In genomic region chrX:13741695-13742094, GRCh38 we compare ENCODE assay signal across 17 cellular contexts. TPM values are rescaled to one million over a fixed set of nuclear protein-coding genes. Genes with fewer than 3 reads are reported as not detected.
A peak's percentile ranks its signal among the peaks of the same experiment; 100 is the strongest.
DNase-seq lines count a peak whose midpoint lies in the region; ATAC-seq, FAIRE-seq and TF ChIP-seq lines count a peak whose summit lies in the region.
"Had no signal": no experiment of that assay in that cellular context is flagged by ENCODE, and none has a peak within 500 bp of the region (broad histone marks: within the 10 kb centered on the region; RNA-seq: fewer than 3 reads in every experiment).

No MANE protein-coding gene starts in this region.

- H3K36me3 Mint-ChIP-seq in T-helper 1 cell treated with Interleukin-12 subunit alpha and Interleukin-12 subunit beta and Interleukin-4 antibody, amounts not matched to agents 30 μg/mL and 1 μg/mL, for 36 hours (ENCODE audit: low read depth), result peaks cover 14% of the 10 kb centered on the region
- H3K36me3 Mint-ChIP-seq in activated B cell treated with CpG ODN at 0.5 μM for 24 hours (ENCODE audit: low read depth), result peaks cover 33% of the 10 kb centered on the region
- peaks cover 0 to 23% (median 5%) of the 10 kb centered on the region in 5 donors for H3K36me3 Mint-ChIP-seq in naive thymus-derived CD4-positive, alpha-beta T cell

- H3K27ac Mint-ChIP-seq in T-helper 1 cell treated with Interleukin-12 subunit alpha and Interleukin-12 subunit beta and Interleukin-4 antibody, amounts not matched to agents 30 μg/mL and 1 μg/mL, for 36 hours, result peak overlapping the region; percentile 27
- H3K27ac Mint-ChIP-seq in activated B cell treated with CpG ODN at 0.5 μM for 24 hours, result peak overlapping the region; percentile 94
- H3K27ac Mint-ChIP-seq in naive thymus-derived CD4-positive, alpha-beta T cell, result peak overlapping the region; percentile 24 to 91 (median 76)

- H3K27ac ChIP-seq in naive thymus-derived CD4-positive, alpha-beta T cell (ENCODE audit: low read depth, low read length), result peak overlapping the region; percentile 48
- H3K27ac ChIP-seq in ascending aorta (no peak overlapping the region), transverse colon (no peak overlapping the region), esophagus muscularis mucosa (replicated peaks in 1 of 4) (no peak overlapping the region)
- H3K27ac ChIP-seq: suprapubic skin had no signal

- POLR2A ChIA-PET in activated B cell treated with CpG ODN at 0.5 μM for 24 hours (lab: Charles Lee), result no interaction called here
- POLR2A ChIA-PET in naive thymus-derived CD4-positive, alpha-beta T cell (lab: Charles Lee), result interaction anchor here (0.7 to 0.8 kb wide), 2 partner anchors 29 to 86 kb away, joined by 4 to 5 read pairs; no protein-coding TSS in a partner anchor

- TF ChIP-seq EP300 in transverse colon (IDR thresholded peaks at IDR 0.05; ENCODE audit: low read depth) (no peak), esophagus muscularis mucosa (IDR thresholded peaks at IDR 0.05) (no peak)

- in situ Hi-C loops in transverse colon (cut with MboI; ENCODE audit: low pct_ligation_motif_present in 1 of 4, low pct_unique_long_range_greater_than_20kb in 1 of 4, low sequenced_read_pairs in 3 of 4), result loop anchor here in 2 of 4 donors (5.0 to 25.0 kb wide), 2 partner anchors 79 to 296 kb away; partner anchors contain the start of gene GEMIN8 (in 1 of the 2)

- H3K9me3 ChIP-seq in naive thymus-derived CD4-positive, alpha-beta T cell (ENCODE audit: control insufficient read depth in 2 of 3, low read length in 3 of 3), result no peaks in the 10 kb centered on the region
- H3K9me3 ChIP-seq in ascending aorta, result no peaks in the 10 kb centered on the region
- H3K9me3 ChIP-seq in transverse colon, result no peaks in the 10 kb centered on the region
- no peaks in the 10 kb centered on the region for H3K9me3 ChIP-seq in esophagus muscularis mucosa
- H3K9me3 ChIP-seq: Peyer's patch, suprapubic skin had no signal

- H3K4me1 Mint-ChIP-seq in T-helper 1 cell treated with Interleukin-12 subunit alpha and Interleukin-12 subunit beta and Interleukin-4 antibody, amounts not matched to agents 30 μg/mL and 1 μg/mL, for 36 hours (ENCODE audit: low read depth), result peaks cover 20% of the 10 kb centered on the region
- H3K4me1 Mint-ChIP-seq in activated B cell treated with CpG ODN at 0.5 μM for 24 hours, result peaks cover 38% of the 10 kb centered on the region
- peaks cover 0 to 34% (median 27%) of the 10 kb centered on the region in 7 donors for H3K4me1 Mint-ChIP-seq in naive thymus-derived CD4-positive, alpha-beta T cell

- no peaks in the 10 kb centered on the region for H3K27me3 Mint-ChIP-seq in T-helper 1 cell treated with Interleukin-12 subunit alpha and Interleukin-12 subunit beta and Interleukin-4 antibody, amounts not matched to agents 30 μg/mL and 1 μg/mL, for 36 hours (ENCODE audit: low read depth)
- H3K27me3 Mint-ChIP-seq in activated B cell treated with CpG ODN at 0.5 μM for 24 hours, result no peaks in the 10 kb centered on the region
- H3K27me3 Mint-ChIP-seq in naive thymus-derived CD4-positive, alpha-beta T cell, result no peaks in the 10 kb centered on the region

- H3K4me3 Mint-ChIP-seq in T-helper 1 cell treated with Interleukin-12 subunit alpha and Interleukin-12 subunit beta and Interleukin-4 antibody, amounts not matched to agents 30 μg/mL and 1 μg/mL, for 36 hours, result peak overlapping the region; percentile 14
- peak overlapping the region; percentile 82 for H3K4me3 Mint-ChIP-seq in activated B cell treated with CpG ODN at 0.5 μM for 24 hours
- peak overlapping the region in 5 of 10 donors; percentile 5 to 53 (median 39) for H3K4me3 Mint-ChIP-seq in naive thymus-derived CD4-positive, alpha-beta T cell

- TF ChIP-seq POLR2A in transverse colon (IDR thresholded peaks at IDR 0.05) (no peak), esophagus muscularis mucosa (IDR thresholded peaks at IDR 0.05; ENCODE audit: low read depth) (no peak)

- DNase-seq in T-helper 1 cell (no peak), GM18507 (ENCODE audit: extremely low spot score, insufficient read length, low read depth) (no peak), activated B cell treated with CpG ODN at 0.5 μM for 24 hours (no peak), ascending aorta (ENCODE audit: low spot score in 2 of 2) (no peak), transverse colon (no peak), esophagus muscularis mucosa (ENCODE audit: extremely low spot score) (no peak)
- DNase-seq in naive thymus-derived CD4-positive, alpha-beta T cell, result no peak
- DNase-seq: 8988T; activated CD4-positive, alpha-beta T cell treated with anti-CD3 and anti-CD28 coated beads, Interleukin-2, amount 50 U/mL, for 1 hour; activated gamma-delta T cell; left ventricle myocardium superior; NCI-H2029 treated with DMSO at 0.1 percent for 48 hours; NCI-H524; Peyer's patch had no signal

- H3K4me3 ChIP-seq in naive thymus-derived CD4-positive, alpha-beta T cell (ENCODE audit: low read length), result no peak overlapping the region
- H3K4me3 ChIP-seq in ascending aorta, result no peak overlapping the region
- H3K4me3 ChIP-seq in transverse colon, result no peak overlapping the region
- H3K4me3 ChIP-seq in esophagus muscularis mucosa, result no peak overlapping the region
- H3K4me3 ChIP-seq: Peyer's patch, suprapubic skin had no signal

- FAIRE-seq in GM18507 (lab: Jason Lieb, UNC), result peak; percentile 76
- FAIRE-seq: G401.6 had no signal

- H3K4me1 ChIP-seq in naive thymus-derived CD4-positive, alpha-beta T cell (ENCODE audit: control insufficient read depth in 2 of 2, insufficient read depth in 2 of 2, low read length in 2 of 2), result peaks cover 0 to 27% of the 10 kb centered on the region in 2 donors
- H3K4me1 ChIP-seq in ascending aorta (no peaks in the 10 kb centered on the region), transverse colon (peaks cover 0 to 4% (median 0%) of the 10 kb centered on the region in 4 donors), esophagus muscularis mucosa (peaks cover 0 to 9% (median 1%) of the 10 kb centered on the region in 4 donors)
- H3K4me1 ChIP-seq: Peyer's patch, suprapubic skin had no signal

- CTCF ChIA-PET in activated B cell treated with CpG ODN at 0.5 μM for 24 hours (lab: Charles Lee), result no interaction called here
- CTCF ChIA-PET in naive thymus-derived CD4-positive, alpha-beta T cell (lab: Charles Lee), result interaction anchor here (1.1 kb wide), 1 partner anchor 83 kb away, joined by 4 read pairs; no protein-coding TSS in a partner anchor

- 62 to 79% methylated on average over 2 to 6 of the region's 6 CpGs for WGBS in transverse colon (ENCODE audit: low coverage in 1 of 2), 2 donors
- 81% methylated on average over 6 of the region's 6 CpGs for WGBS in esophagus muscularis mucosa

- TF ChIP-seq CTCF in activated B cell treated with CpG ODN at 0.5 μM for 24 hours (IDR thresholded peaks at IDR 0.05) (no peak), ascending aorta (IDR thresholded peaks at IDR 0.05) (no peak), transverse colon (IDR thresholded peaks at IDR 0.05) (no peak), esophagus muscularis mucosa (IDR thresholded peaks at IDR 0.05) (no peak)

- ATAC-seq in activated B cell treated with CpG ODN at 0.5 μM for 24 hours (ENCODE audit: low read depth), result no peak
- ATAC-seq in naive thymus-derived CD4-positive, alpha-beta T cell, result no peak
- ATAC-seq: left ventricle myocardium superior had no signal

- peaks cover 4 to 19% (median 13%) of the 10 kb centered on the region in 3 experiments for H3K36me3 ChIP-seq in naive thymus-derived CD4-positive, alpha-beta T cell (ENCODE audit: control insufficient read depth in 2 of 3, insufficient read depth in 3 of 3, low read length in 3 of 3)
- H3K36me3 ChIP-seq in ascending aorta (peaks cover 8 to 35% of the 10 kb centered on the region in 2 donors), transverse colon (no peaks in the 10 kb centered on the region), esophagus muscularis mucosa (peaks cover 0 to 22% (median 16%) of the 10 kb centered on the region in 4 donors)
- H3K36me3 ChIP-seq: suprapubic skin had no signal

- H3K9me3 Mint-ChIP-seq in T-helper 1 cell treated with Interleukin-12 subunit alpha and Interleukin-12 subunit beta and Interleukin-4 antibody, amounts not matched to agents 30 μg/mL and 1 μg/mL, for 36 hours, result no peaks in the 10 kb centered on the region
- no peaks in the 10 kb centered on the region for H3K9me3 Mint-ChIP-seq in activated B cell treated with CpG ODN at 0.5 μM for 24 hours
- no peaks in the 10 kb centered on the region for H3K9me3 Mint-ChIP-seq in naive thymus-derived CD4-positive, alpha-beta T cell

- H3K27me3 ChIP-seq in naive thymus-derived CD4-positive, alpha-beta T cell (ENCODE audit: control insufficient read depth in 2 of 2, insufficient read depth in 2 of 2, low read length in 2 of 2), result no peaks in the 10 kb centered on the region
- H3K27me3 ChIP-seq in ascending aorta, result no peaks in the 10 kb centered on the region
- no peaks in the 10 kb centered on the region for H3K27me3 ChIP-seq in transverse colon
- H3K27me3 ChIP-seq in esophagus muscularis mucosa, result no peaks in the 10 kb centered on the region
- H3K27me3 ChIP-seq: Peyer's patch, suprapubic skin had no signal

- intact Hi-C loops in activated B cell treated with CpG ODN at 0.5 μM for 24 hours (cut with micrococcal nuclease) (loop anchor here (1.0 to 2.0 kb wide), 3 partner anchors 7 to 17 kb away; partner anchors contain the start of genes OFD1 and TRAPPC2), ascending aorta (cut with DNase I) (no loop called here), transverse colon (cut with DNase I; ENCODE audit: low total_unique reads) (no loop called here), esophagus muscularis mucosa (cut with DNase I) (no loop called here)
- intact Hi-C loops in naive thymus-derived CD4-positive, alpha-beta T cell (cut with micrococcal nuclease), result loop anchor here in 1 of 2 donors (2.0 kb wide), 1 partner anchor 235 kb away; no protein-coding TSS in a partner anchor

RNA-seq across cellular contexts. Expression of gene OFD1, which starts 7.1 kb away (rescaled TPM):
- total RNA-seq in activated B cell treated with CpG ODN at 0.5 μM for 24 hours (57.3 and 61.4 TPM in 2 replicates), ascending aorta (8.4 TPM), transverse colon (100 to 1,000 TPM in 1 of 4 donors, 10 to 100 TPM in 3; 27.2 to 184 (median 62.8) TPM), esophagus muscularis mucosa (10 to 100 TPM; 12.6 to 17.2 (median 14.8) TPM)
- total RNA-seq in naive thymus-derived CD4-positive, alpha-beta T cell, result 100 to 1,000 TPM in 2 of 5 experiments, 10 to 100 TPM in 3; 30.4 to 142 (median 72.5) TPM
- 10 to 100 TPM; 30.4 to 32.7 TPM for polyA plus RNA-seq in naive thymus-derived CD4-positive, alpha-beta T cell

RNA-seq across cellular contexts. Expression of gene TRAPPC2, which starts 7.3 kb away (rescaled TPM):
- total RNA-seq in activated B cell treated with CpG ODN at 0.5 μM for 24 hours (24.7 and 26.7 TPM in 2 replicates), ascending aorta (8.0 TPM), transverse colon (10 to 100 TPM; 14.2 to 25.9 (median 15.1) TPM), esophagus muscularis mucosa (10 to 100 TPM; 13.1 to 20.4 (median 15.2) TPM)
- 10 to 100 TPM; 20.7 to 31.1 (median 23.5) TPM for total RNA-seq in naive thymus-derived CD4-positive, alpha-beta T cell
- polyA plus RNA-seq in naive thymus-derived CD4-positive, alpha-beta T cell, result 10 to 100 TPM; 17.8 to 33.5 TPM

RNA-seq across cellular contexts. Expression of gene RAB9A, which starts 52.8 kb away (rescaled TPM):
- total RNA-seq in activated B cell treated with CpG ODN at 0.5 μM for 24 hours (26.1 and 27.7 TPM in 2 replicates), ascending aorta (1.5 TPM), transverse colon (10 to 100 TPM in 2 of 4 donors, 1 to 10 TPM in 2; 4.8 to 34.7 (median 17.0) TPM), esophagus muscularis mucosa (10 to 100 TPM; 20.8 to 33.1 (median 25.4) TPM)
- total RNA-seq in naive thymus-derived CD4-positive, alpha-beta T cell, result 10 to 100 TPM; 10.1 to 22.8 (median 18.3) TPM
- polyA plus RNA-seq in naive thymus-derived CD4-positive, alpha-beta T cell, result 10 to 100 TPM; 17.7 to 19.7 TPM

Comparison
In these comparisons a context has a peak if more than half of its experiments do, and no peak if none do; other contexts are left out.
1. H3K27ac Mint-ChIP-seq: peak in every context shown above with its lines; median percentile 94 in activated B cell treated with CpG ODN at 0.5 μM for 24 hours; 76 in naive thymus-derived CD4-positive, alpha-beta T cell; 27 in T-helper 1 cell treated with Interleukin-12 subunit alpha and Interleukin-12 subunit beta and Interleukin-4 antibody, amounts not matched to agents 30 μg/mL and 1 μg/mL, for 36 hours.